Comparison of ENCODE assay signal across 15 cellular contexts in the genomic region with DNA sequence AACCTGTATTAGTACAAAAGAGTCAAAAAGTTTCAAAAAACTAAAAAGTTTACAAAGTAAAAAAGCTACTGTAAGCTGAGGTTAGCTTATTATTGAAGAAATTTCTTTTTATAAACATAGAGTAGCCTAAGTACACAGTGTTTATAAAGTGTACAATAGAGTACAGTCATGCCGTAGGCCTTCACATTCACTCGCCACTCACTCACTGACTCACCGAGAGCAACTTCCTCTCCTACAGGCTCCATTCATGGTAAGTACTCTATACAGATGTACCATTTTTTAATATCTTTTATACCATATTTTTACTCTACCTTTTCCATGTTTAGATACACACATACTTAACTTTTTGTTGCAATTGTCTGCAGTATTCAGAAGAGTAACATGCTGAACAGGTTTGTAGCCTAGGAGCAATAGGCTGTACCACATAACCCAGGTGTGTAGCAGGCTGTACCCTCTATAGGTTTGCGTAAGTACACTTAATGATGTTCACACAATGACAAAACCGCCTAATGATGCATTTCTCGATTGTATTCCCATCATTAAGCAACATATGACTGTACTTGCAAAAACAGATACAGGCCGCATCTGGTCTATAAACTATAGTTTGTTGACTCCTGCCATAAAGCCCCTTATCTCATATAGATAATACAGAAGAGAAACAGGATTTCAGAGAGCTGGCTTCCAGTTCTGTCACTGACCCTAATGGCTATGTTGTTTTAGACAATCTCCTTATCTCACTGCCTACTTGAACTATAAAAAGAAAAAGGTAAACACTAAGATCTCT.
A peak's percentile ranks its signal among the peaks of the same experiment; 100 is the strongest.
DNase-seq lines count a peak whose midpoint lies in the region; ATAC-seq and TF ChIP-seq lines count a peak whose summit lies in the region.
"Had no signal": no experiment of that assay in that cellular context is flagged by ENCODE, and none has a peak within 500 bp of the region (broad histone marks: within the 10 kb centered on the region; RNA-seq: fewer than 3 reads in every experiment).

No MANE protein-coding gene starts in this region.

- H3K4me3 ChIP-seq in Caco-2 (ENCODE audit: low read depth, low read length) (no peak overlapping the region), cardiac fibroblast (replicated peaks in 1 of 2; ENCODE audit: low read depth in 2 of 2, low read length in 2 of 2) (no peak overlapping the region), mesenchymal stem cell (ENCODE audit: insufficient read depth in 1 of 2, low read depth in 1 of 2, low read length in 2 of 2) (no peak overlapping the region)
- H3K4me3 ChIP-seq: GM12878 had no signal

- peak overlapping the region in 1 of 2 experiments; percentile 63 for H2BK12ac ChIP-seq in mesenchymal stem cell (ENCODE audit: low read length in 2 of 2)

- H3K9me3 ChIP-seq in Caco-2 (no peaks in the 10 kb centered on the region; the same call in 1 of the 2 replicates), mesenchymal stem cell (ENCODE audit: control insufficient read depth, low read length) (no peaks in the 10 kb centered on the region)

- H3K36me3 ChIP-seq in Caco-2 (ENCODE audit: control insufficient read depth, insufficient read depth, low read length): no peaks in the 10 kb centered on the region
- H3K36me3 ChIP-seq in mesenchymal stem cell (ENCODE audit: control insufficient read depth in 1 of 2, insufficient read depth in 2 of 2, low read depth in 1 of 2, low read length in 2 of 2): no peaks in the 10 kb centered on the region

- H3K27ac ChIP-seq in mesenchymal stem cell (ENCODE audit: low read length, poor library complexity, severe bottlenecking): peak overlapping the region; percentile 35
- H3K27ac ChIP-seq: HL-60 had no signal

- no TSS peak for BruUV-seq in Caco-2 (replicated peaks; lab: Mats Ljungman, UMichigan)

- CTCF ChIA-PET in Caco-2 (lab: Charles Lee): no interaction called here

- H2BK5ac ChIP-seq in mesenchymal stem cell (ENCODE audit: low read depth, low read length, poor library complexity, severe bottlenecking): no peak overlapping the region

- H2BK120ac ChIP-seq in mesenchymal stem cell (ENCODE audit: low read depth, low read length): peak overlapping the region; percentile 6

- H3K27me3 ChIP-seq in Caco-2 (replicated peaks; ENCODE audit: control insufficient read depth, insufficient read depth, low read length) (no peaks in the 10 kb centered on the region; the same call in 1 of the 2 replicates), mesenchymal stem cell (ENCODE audit: control insufficient read depth in 1 of 2, insufficient read depth in 1 of 2, low read length in 2 of 2) (no peaks in the 10 kb centered on the region)

- H3K4me2 ChIP-seq in mesenchymal stem cell (ENCODE audit: low read length, poor library complexity, severe bottlenecking): no peak overlapping the region

- H3K36me3 Mint-ChIP-seq in Caco-2 (ENCODE audit: insufficient read depth, unreplicated experiment) (no peaks in the 10 kb centered on the region), natural killer cell (no peaks in the 10 kb centered on the region)
- H3K36me3 Mint-ChIP-seq: CD14-positive monocyte, memory B cell had no signal

- H3K4me1 Mint-ChIP-seq in Caco-2 (ENCODE audit: low read depth, unreplicated experiment) (peaks cover 5% of the 10 kb centered on the region), natural killer cell (no peaks in the 10 kb centered on the region)
- H3K4me1 Mint-ChIP-seq: CD14-positive monocyte, memory B cell had no signal

- H4K8ac ChIP-seq in mesenchymal stem cell (ENCODE audit: low read length): no peak overlapping the region

- no peak for TF ChIP-seq CTCF in Caco-2 (IDR thresholded peaks at IDR 0.05; ENCODE audit: insufficient read depth in 1 of 2, low read depth in 1 of 2, low read length in 1 of 2, severe bottlenecking in 1 of 2, unreplicated experiment in 1 of 2)
- no peak for TF ChIP-seq CTCF in cardiac fibroblast (IDR thresholded peaks at IDR 0.05; ENCODE audit: low read depth, low read length)
- TF ChIP-seq CTCF in natural killer cell (IDR thresholded peaks at IDR 0.05): no peak

- H3K9me3 Mint-ChIP-seq in Caco-2 (ENCODE audit: unreplicated experiment): peaks cover 13% of the 10 kb centered on the region
- H3K9me3 Mint-ChIP-seq in natural killer cell: peaks cover 0 to 8% of the 10 kb centered on the region in 2 donors

- no peak overlapping the region for H2AK5ac ChIP-seq in mesenchymal stem cell (ENCODE audit: low read length, severe bottlenecking)

- H3K27ac Mint-ChIP-seq in Caco-2 (ENCODE audit: unreplicated experiment): no peak overlapping the region
- no peak overlapping the region for H3K27ac Mint-ChIP-seq in natural killer cell
- H3K27ac Mint-ChIP-seq: CD14-positive monocyte, memory B cell had no signal

- H3K4me3 Mint-ChIP-seq in Caco-2 (ENCODE audit: unreplicated experiment) (no peak overlapping the region), natural killer cell (no peak overlapping the region)
- H3K4me3 Mint-ChIP-seq: CD14-positive monocyte, memory B cell had no signal

- no peak overlapping the region for H3K14ac ChIP-seq in mesenchymal stem cell (ENCODE audit: low read length in 2 of 2)

- H3K4me1 ChIP-seq in Caco-2 (peaks cover 19% of the 10 kb centered on the region), mesenchymal stem cell (ENCODE audit: control insufficient read depth, insufficient read depth, low read depth, low read length) (peaks cover 3% of the 10 kb centered on the region)

- POLR2A ChIA-PET in Caco-2 (lab: Charles Lee): no interaction called here

- DNase-seq in Caco-2: peak; percentile 45 to 57
- DNase-seq in MV-4-11 (lab: John Stamatoyannopoulos, UW): peak; percentile 24
- peak; percentile 75 to 97 for DNase-seq in cardiac fibroblast (ENCODE audit: low read depth in 2 of 2)
- peak; percentile 96 for DNase-seq in mesenchymal stem cell
- DNase-seq in DMS 273 treated with DMSO at 0.1 percent for 48 hours (lab: John Stamatoyannopoulos, UW): no peak
- DNase-seq in activated naive CD4-positive, alpha-beta T cell (lab: John Stamatoyannopoulos, UW): no peak
- DNase-seq in middle frontal gyrus (ENCODE audit: extremely low spot score, low spot score): no peak
- DNase-seq in natural killer cell: no peak
- DNase-seq: caudate nucleus, NCI-H1694 had no signal

- H2AFZ ChIP-seq in mesenchymal stem cell (ENCODE audit: low read depth, low read length): no peak overlapping the region

- no peak overlapping the region for H2BK15ac ChIP-seq in mesenchymal stem cell (ENCODE audit: low read depth, poor library complexity, severe bottlenecking)

- H3K9ac ChIP-seq in mesenchymal stem cell (ENCODE audit: low read length): no peak overlapping the region

- peak overlapping the region; percentile 91 to 95 for H3K4ac ChIP-seq in mesenchymal stem cell (ENCODE audit: low read depth in 1 of 2, low read length in 2 of 2)

- 12% methylated on average over 6 of the region's 7 CpGs for WGBS in mesenchymal stem cell

- peak overlapping the region; percentile 64 to 84 for H3K18ac ChIP-seq in mesenchymal stem cell (ENCODE audit: low read depth in 1 of 2, low read length in 2 of 2)

- no peak for ATAC-seq in natural killer cell
- ATAC-seq: GM12878, sciatic nerve had no signal

- H4K91ac ChIP-seq in mesenchymal stem cell (ENCODE audit: low read length): no peak overlapping the region

- intact Hi-C loops in Caco-2 (cut with micrococcal nuclease; ENCODE audit: unreplicated experiment) (no loop called here), natural killer cell (cut with micrococcal nuclease) (no loop called here)

- no peaks in the 10 kb centered on the region for H3K79me1 ChIP-seq in mesenchymal stem cell (replicated peaks; ENCODE audit: low read length, poor library complexity, severe bottlenecking)

- H3K23ac ChIP-seq in mesenchymal stem cell (ENCODE audit: low read length in 2 of 2): no peak overlapping the region

- H3K27me3 Mint-ChIP-seq in Caco-2 (ENCODE audit: insufficient read depth, unreplicated experiment) (no peaks in the 10 kb centered on the region), natural killer cell (ENCODE audit: low read depth in 2 of 2) (no peaks in the 10 kb centered on the region)

Comparison
In these comparisons a context has a peak if more than half of its experiments do, and no peak if none do; other contexts are left out.
1. DNase-seq: peak in Caco-2 (2 of 2), MV-4-11 (single experiment), cardiac fibroblast (2 of 2) and mesenchymal stem cell (single experiment); none in DMS 273 treated with DMSO at 0.1 percent for 48 hours (single experiment), activated naive CD4-positive, alpha-beta T cell (0 of 4), middle frontal gyrus (single experiment) and natural killer cell (single experiment).